ENCODE assay signal across 18 cellular contexts in the genomic region with DNA sequence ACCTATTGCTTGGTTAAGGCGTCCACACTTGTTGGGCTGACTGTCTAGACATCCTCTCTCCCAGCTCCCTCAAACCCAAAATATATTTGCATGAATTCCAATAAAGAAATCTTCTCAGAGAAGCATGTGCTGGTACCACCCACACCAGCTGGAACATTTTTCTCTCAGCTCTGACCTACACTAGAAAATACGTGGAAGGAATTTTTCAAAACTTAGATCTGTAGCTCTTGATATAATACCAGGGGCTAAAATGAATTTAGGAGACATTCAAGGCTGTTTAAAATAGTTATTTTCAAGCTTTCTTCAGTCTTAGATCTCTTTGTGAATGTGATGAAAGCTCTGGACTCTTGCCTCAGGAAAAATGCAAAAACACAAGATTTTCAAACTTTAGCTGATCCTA.
DNase-seq lines count a peak whose midpoint lies in the region; ATAC-seq, FAIRE-seq and TF ChIP-seq lines count a peak whose summit lies in the region.
"Had no signal": no experiment of that assay in that cellular context is flagged by ENCODE, and none has a peak within 500 bp of the region (broad histone marks: within the 10 kb centered on the region; RNA-seq: fewer than 3 reads in every experiment).

No MANE protein-coding gene starts in this region.

- no peak overlapping the region for H3K4me3 Mint-ChIP-seq in chondrocyte (ENCODE audit: unreplicated experiment)
- H3K4me3 Mint-ChIP-seq: CD4-positive, alpha-beta memory T cell; HFFc6 had no signal

- DNase-seq in adipocyte (ENCODE audit: low read depth): peak; percentile 22
- no peak for DNase-seq in chondrocyte (ENCODE audit: low spot score)
- DNase-seq in middle frontal gyrus (ENCODE audit: extremely low spot score, low spot score): peak; percentile 46
- DNase-seq in HTR-8/SVneo (ENCODE audit: insufficient read length, low spot score): no peak
- no peak for DNase-seq in germinal center (ENCODE audit: low spot score)
- DNase-seq: Calu3; CD4-positive, alpha-beta memory T cell; COR-L47; DMS53; DMS79 treated with DMSO at 0.1 percent for 48 hours; GOT3; HFFc6 had no signal

- H3K27me3 ChIP-seq in adipocyte (replicated peaks; ENCODE audit: control insufficient read depth, insufficient read depth, low read length): no peaks in the 10 kb centered on the region

- no peaks in the 10 kb centered on the region for H3K4me1 ChIP-seq in adipocyte (ENCODE audit: control insufficient read depth, insufficient read depth, low read length)
- H3K4me1 ChIP-seq: HAP-1 had no signal

- no peak for TF ChIP-seq CTCF in chondrocyte (IDR thresholded peaks at IDR 0.05)

- H3K9me3 ChIP-seq in adipocyte (ENCODE audit: control insufficient read depth, low read length): no peaks in the 10 kb centered on the region
- H3K9me3 ChIP-seq: HAP-1 had no signal

- H3K4me3 ChIP-seq in adipocyte (ENCODE audit: low read length): no peak overlapping the region
- H3K4me3 ChIP-seq: HAP-1 had no signal

- H3K4me1 Mint-ChIP-seq in chondrocyte (ENCODE audit: low read depth): peaks cover 23% of the 10 kb centered on the region
- H3K4me1 Mint-ChIP-seq: CD4-positive, alpha-beta memory T cell had no signal

- FAIRE-seq in HTR-8/SVneo (lab: Jason Lieb, UNC): no peak
- FAIRE-seq: G401.6, GM12892, H54 had no signal

- ATAC-seq in GM18909 (IDR thresholded peaks at IDR 0.05; ENCODE audit: poor library complexity, unreplicated experiment): no peak
- no peak for ATAC-seq in GM21367 (IDR thresholded peaks at IDR 0.05; ENCODE audit: unreplicated experiment)

- H3K36me3 ChIP-seq in adipocyte (ENCODE audit: control insufficient read depth, insufficient read depth, low read length, severe bottlenecking): no peaks in the 10 kb centered on the region
- H3K36me3 ChIP-seq: HAP-1 had no signal

- H3K9me3 Mint-ChIP-seq in chondrocyte (ENCODE audit: low read depth): peaks cover 14% of the 10 kb centered on the region
- H3K9me3 Mint-ChIP-seq: CD4-positive, alpha-beta memory T cell had no signal

- no peaks in the 10 kb centered on the region for H3K36me3 Mint-ChIP-seq in chondrocyte (ENCODE audit: low read depth)
- H3K36me3 Mint-ChIP-seq: CD4-positive, alpha-beta memory T cell had no signal

- no peaks in the 10 kb centered on the region for H3K27me3 Mint-ChIP-seq in chondrocyte (ENCODE audit: low read depth)
- H3K27me3 Mint-ChIP-seq: CD4-positive, alpha-beta memory T cell had no signal

- H3K9ac ChIP-seq in adipocyte (ENCODE audit: low read length): no peak overlapping the region

- H3K27ac Mint-ChIP-seq in chondrocyte (ENCODE audit: unreplicated experiment): peak overlapping the region; percentile 1
- H3K27ac Mint-ChIP-seq: CD4-positive, alpha-beta memory T cell; HFFc6 had no signal

Comparison
In these comparisons a context has a peak if more than half of its experiments do, and no peak if none do; other contexts are left out.
1. DNase-seq: peak in adipocyte (single experiment) and middle frontal gyrus (single experiment); none in chondrocyte (single experiment), HTR-8/SVneo (single experiment) and germinal center (single experiment).